Comparison of ENCODE assay signal across 22 cellular contexts in genomic region chr14:103117499-103117898, GRCh38. TPM values are rescaled to one million over a fixed set of nuclear protein-coding genes. Genes with fewer than 3 reads are reported as not detected.
"Had no signal": no experiment of that assay in that cellular context is flagged by ENCODE, and none has a peak within 500 bp of the region (broad histone marks: within the 10 kb centered on the region; RNA-seq: fewer than 3 reads in every experiment).

No MANE protein-coding gene starts in this region.

RNA-seq across cellular contexts. Expression of gene EXOC3L4, which starts 23.0 kb away (rescaled TPM):
- total RNA-seq: activated CD4-positive, alpha-beta memory T cell treated with anti-CD3 and anti-CD28 coated beads for 36 hours; activated CD4-positive, alpha-beta T cell treated with anti-CD3 and anti-CD28 coated beads for 36 hours; activated CD4-positive, alpha-beta T cell treated with anti-CD3 and anti-CD28 coated beads, Interleukin-2, amount 10 ng/mL, durations not matched to agents 24 days and 14 days; activated CD8-positive, alpha-beta memory T cell treated with anti-CD3 and anti-CD28 coated beads for 36 hours; activated CD8-positive, alpha-beta memory T cell treated with anti-CD3 and anti-CD28 coated beads, Interleukin-2, amount 10 ng/mL, durations not matched to agents 7 days and 5 days; activated CD8-positive, alpha-beta T cell treated with anti-CD3 and anti-CD28 coated beads, Interleukin-2, amount 10 ng/mL, durations not matched to agents 7 days and 5 days; activated naive CD4-positive, alpha-beta T cell treated with anti-CD3 and anti-CD28 coated beads for 36 hours; activated naive CD8-positive, alpha-beta T cell treated with anti-CD3 and anti-CD28 coated beads for 36 hours; activated T-helper 1 cell treated with anti-CD3 and anti-CD28 coated beads, Interleukin-12 subunit alpha, Interleukin-12 subunit beta, Interleukin-2, Interleukin-4 antibody, amounts not matched to agents 30 ng/mL and 10 ng/mL and 1 ng/mL, durations not matched to agents 14 hours and 24 hours and 36 hours; activated T-helper 2 cell treated with anti-CD3 and anti-CD28 coated beads, Interferon-gamma antibody, Interleukin-2, Interleukin-4, amounts not matched to agents 10 μg/mL and 5 μg/mL and 100 μg/mL, durations not matched to agents 14 hours and 24 hours and 36 hours; chondrocyte; dermis microvascular lymphatic vessel endothelial cell; endothelial cell of umbilical vein; fibroblast of villous mesenchyme; glomerular endothelial cell; T-helper 17 cell had no signal
- polyA plus RNA-seq: endothelial cell of umbilical vein had no signal

RNA-seq across cellular contexts. Expression of gene LBHD2, which starts 33.5 kb away (rescaled TPM):
- total RNA-seq: activated CD4-positive, alpha-beta memory T cell treated with anti-CD3 and anti-CD28 coated beads for 36 hours; activated CD4-positive, alpha-beta T cell treated with anti-CD3 and anti-CD28 coated beads for 36 hours; activated CD4-positive, alpha-beta T cell treated with anti-CD3 and anti-CD28 coated beads, Interleukin-2, amount 10 ng/mL, durations not matched to agents 24 days and 14 days; activated CD8-positive, alpha-beta memory T cell treated with anti-CD3 and anti-CD28 coated beads for 36 hours; activated CD8-positive, alpha-beta memory T cell treated with anti-CD3 and anti-CD28 coated beads, Interleukin-2, amount 10 ng/mL, durations not matched to agents 7 days and 5 days; activated CD8-positive, alpha-beta T cell treated with anti-CD3 and anti-CD28 coated beads, Interleukin-2, amount 10 ng/mL, durations not matched to agents 7 days and 5 days; activated naive CD4-positive, alpha-beta T cell treated with anti-CD3 and anti-CD28 coated beads for 36 hours; activated naive CD8-positive, alpha-beta T cell treated with anti-CD3 and anti-CD28 coated beads for 36 hours; activated T-helper 1 cell treated with anti-CD3 and anti-CD28 coated beads, Interleukin-12 subunit alpha, Interleukin-12 subunit beta, Interleukin-2, Interleukin-4 antibody, amounts not matched to agents 30 ng/mL and 10 ng/mL and 1 ng/mL, durations not matched to agents 14 hours and 24 hours and 36 hours; activated T-helper 2 cell treated with anti-CD3 and anti-CD28 coated beads, Interferon-gamma antibody, Interleukin-2, Interleukin-4, amounts not matched to agents 10 μg/mL and 5 μg/mL and 100 μg/mL, durations not matched to agents 14 hours and 24 hours and 36 hours; adrenal gland; aorta; body of pancreas; chondrocyte; dermis microvascular lymphatic vessel endothelial cell; endothelial cell of umbilical vein; fibroblast of lung; fibroblast of villous mesenchyme; gastroesophageal sphincter; glomerular endothelial cell; T-helper 17 cell had no signal
- polyA plus RNA-seq: adrenal gland, aorta, endothelial cell of umbilical vein, esophagus, fibroblast of lung had no signal
